In genomic region chr19:28631931-28632330, GRCh38 we compare ENCODE assay signal across 15 cellular contexts.
"Had no signal": no experiment of that assay in that cellular context is flagged by ENCODE, and none has a peak within 500 bp of the region (broad histone marks: within the 10 kb centered on the region; RNA-seq: fewer than 3 reads in every experiment).

No MANE protein-coding gene starts in this region.

- H3K27ac ChIP-seq: brain microvascular endothelial cell, right atrium auricular region, thyroid gland, vagina had no signal

- H3K36me3 ChIP-seq: brain microvascular endothelial cell, right atrium auricular region, thyroid gland, vagina had no signal

- H3K27me3 Mint-ChIP-seq: activated B cell treated with CpG ODN at 0.5 μM for 24 hours; activated naive CD8-positive, alpha-beta T cell had no signal

- H3K27ac Mint-ChIP-seq: activated B cell treated with CpG ODN at 0.5 μM for 24 hours had no signal

- H3K9me3 ChIP-seq: thyroid gland, vagina had no signal

- H3K4me3 ChIP-seq: lung, right atrium auricular region, thyroid gland, vagina had no signal

- DNase-seq: activated B cell treated with CpG ODN at 0.5 μM for 24 hours; activated CD4-positive, alpha-beta T cell treated with anti-CD3 and anti-CD28 coated beads, Interleukin-2, amount 50 U/mL, for 1 hour; activated effector memory CD4-positive, alpha-beta T cell treated with Interleukin-2 at 50 U/mL for 16 hours; amygdala; brain microvascular endothelial cell; dermis blood vessel endothelial cell; left cardiac atrium; midbrain; posterior cingulate gyrus; small intestine; thyroid gland had no signal

- H3K4me3 Mint-ChIP-seq: activated B cell treated with CpG ODN at 0.5 μM for 24 hours; activated naive CD8-positive, alpha-beta T cell had no signal

- H3K27me3 ChIP-seq: brain microvascular endothelial cell, right atrium auricular region, thyroid gland, vagina had no signal

- H3K36me3 Mint-ChIP-seq: activated naive CD8-positive, alpha-beta T cell had no signal

- ATAC-seq: left cardiac atrium had no signal

- H3K4me1 ChIP-seq: right atrium auricular region, thyroid gland, vagina had no signal
